31 cellular contexts compared by ENCODE assay signal in the genomic region with DNA sequence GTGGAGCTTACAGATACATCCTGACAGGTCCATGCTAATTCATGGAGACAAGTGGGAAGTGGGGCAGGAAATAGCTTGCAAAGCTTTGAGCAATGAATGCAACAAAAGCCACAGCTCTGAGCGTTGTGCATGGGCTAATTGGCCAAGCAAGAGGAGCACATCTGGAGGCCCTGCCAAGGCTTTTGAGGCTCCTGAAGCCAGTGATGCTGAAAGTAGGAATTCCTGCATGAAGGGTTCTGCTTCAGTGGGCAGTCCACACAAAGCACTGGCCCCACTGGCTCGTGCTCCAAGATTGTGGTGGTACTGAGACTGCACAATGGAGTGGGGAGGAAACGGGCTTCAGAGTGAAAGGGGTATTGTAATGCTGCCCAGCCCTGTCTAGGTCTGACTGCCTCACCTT.
"Had no signal": no experiment of that assay in that cellular context is flagged by ENCODE, and none has a peak within 500 bp of the region (broad histone marks: within the 10 kb centered on the region; RNA-seq: fewer than 3 reads in every experiment).

No MANE protein-coding gene starts in this region.

- H3K27me3 ChIP-seq: cardiac muscle cell, Peyer's patch had no signal

- H3K9me3 Mint-ChIP-seq: activated CD8-positive, alpha-beta T cell treated with anti-CD3 and anti-CD28 coated beads for 36 hours; activated naive CD8-positive, alpha-beta T cell treated with anti-CD3 and anti-CD28 coated beads for 36 hours; activated T-cell treated with anti-CD3 and anti-CD28 coated beads, Interleukin-2, amount 50 U/mL, for 72 hours; activated T-helper 17 cell treated with anti-CD3 and anti-CD28 coated beads, Interleukin-2, amount 50 U/mL, for 72 hours; central memory CD8-positive, alpha-beta T cell; T-cell had no signal

- ATAC-seq: activated CD8-positive, alpha-beta T cell treated with anti-CD3 and anti-CD28 coated beads for 36 hours; activated T-cell treated with anti-CD3 and anti-CD28 coated beads, Interleukin-2, amount 50 U/mL, for 72 hours; activated T-helper 17 cell treated with anti-CD3 and anti-CD28 coated beads, Interleukin-2, amount 50 U/mL, for 72 hours; PC-3; Right ventricle myocardium inferior; SK-N-SH treated with all-trans-retinoic acid at 6 μM for 48 hours; T-cell; T-helper 17 cell had no signal

- H3K27ac ChIP-seq: cardiac muscle cell, Peyer's patch, RWPE1, WERI-Rb-1 had no signal

- H3K36me3 Mint-ChIP-seq: activated naive CD8-positive, alpha-beta T cell treated with anti-CD3 and anti-CD28 coated beads for 36 hours; T-cell had no signal

- H3K4me1 Mint-ChIP-seq: activated naive CD8-positive, alpha-beta T cell treated with anti-CD3 and anti-CD28 coated beads for 36 hours; activated T-helper 17 cell treated with anti-CD3 and anti-CD28 coated beads, Interleukin-2, amount 50 U/mL, for 72 hours; central memory CD8-positive, alpha-beta T cell; T-cell; T-helper 17 cell had no signal

- DNase-seq: activated CD4-positive, alpha-beta T cell treated with anti-CD3 and anti-CD28 coated beads for 1 hour; activated CD4-positive, alpha-beta T cell treated with anti-CD3 and anti-CD28 coated beads for 48 hours; activated CD4-positive, alpha-beta T cell treated with anti-CD3 and anti-CD28 coated beads, Interleukin-2, amount 50 U/mL, for 4 hours; activated CD4-positive, CD25-positive, alpha-beta regulatory T cell; activated CD8-positive, alpha-beta T cell treated with anti-CD3 and anti-CD28 coated beads for 36 hours; activated effector memory CD4-positive, alpha-beta T cell treated with anti-CD3 and anti-CD28 coated beads, Interleukin-2, amount 50 U/mL, for 16 hours; activated naive CD4-positive, alpha-beta T cell; activated naive CD4-positive, alpha-beta T cell treated with anti-CD3 and anti-CD28 coated beads, Interleukin-2, amount 50 U/mL, for 16 hours; activated naive CD8-positive, alpha-beta T cell treated with anti-CD3 and anti-CD28 coated beads for 36 hours; activated T-cell treated with anti-CD3 and anti-CD28 coated beads, Interleukin-2, amount 50 U/mL, for 1 hour; activated T-cell treated with anti-CD3 and anti-CD28 coated beads, Interleukin-2, amount 50 U/mL, for 72 hours; amniotic stem cell; Karpas-422; NCI-H1105; NCI-H1417 treated with DMSO at 0.1 percent for 48 hours; NCI-H187 treated with DMSO at 0.1 percent for 48 hours; NCI-H2081; NCI-H345; NCI-H524 treated with DMSO at 0.1 percent for 48 hours; PC-3; Peyer's patch; SIG-M5; T-cell; T-helper 17 cell; WERI-Rb-1 had no signal

- H3K9me3 ChIP-seq: Peyer's patch had no signal

- H3K4me3 Mint-ChIP-seq: activated CD8-positive, alpha-beta T cell treated with anti-CD3 and anti-CD28 coated beads for 36 hours; activated naive CD8-positive, alpha-beta T cell treated with anti-CD3 and anti-CD28 coated beads for 36 hours; activated T-cell treated with anti-CD3 and anti-CD28 coated beads, Interleukin-2, amount 50 U/mL, for 72 hours; activated T-helper 17 cell treated with anti-CD3 and anti-CD28 coated beads, Interleukin-2, amount 50 U/mL, for 72 hours; central memory CD8-positive, alpha-beta T cell; T-cell; T-helper 17 cell had no signal

- H3K4me3 ChIP-seq: cardiac muscle cell, Peyer's patch had no signal

- H3K27ac Mint-ChIP-seq: activated CD8-positive, alpha-beta T cell treated with anti-CD3 and anti-CD28 coated beads for 36 hours; activated naive CD8-positive, alpha-beta T cell treated with anti-CD3 and anti-CD28 coated beads for 36 hours; activated T-cell treated with anti-CD3 and anti-CD28 coated beads, Interleukin-2, amount 50 U/mL, for 72 hours; activated T-helper 17 cell treated with anti-CD3 and anti-CD28 coated beads, Interleukin-2, amount 50 U/mL, for 72 hours; T-cell; T-helper 17 cell had no signal

- H3K36me3 ChIP-seq: cardiac muscle cell, Peyer's patch, WERI-Rb-1 had no signal
